In genomic region chr19:51341066-51341465, GRCh38 we compare ENCODE assay signal across 12 cellular contexts. TPM values are rescaled to one million over a fixed set of nuclear protein-coding genes. Genes with fewer than 3 reads are reported as not detected.
A peak's percentile ranks its signal among the peaks of the same experiment; 100 is the strongest.
DNase-seq lines count a peak whose midpoint lies in the region; ATAC-seq and TF ChIP-seq lines count a peak whose summit lies in the region.
"Had no signal": no experiment of that assay in that cellular context is flagged by ENCODE, and none has a peak within 500 bp of the region (broad histone marks: within the 10 kb centered on the region; RNA-seq: fewer than 3 reads in every experiment).

No MANE protein-coding gene starts in this region.

- DNase-seq in activated CD4-positive, alpha-beta T cell treated with anti-CD3 and anti-CD28 coated beads, Interleukin-2, amount 10 ng/mL, durations not matched to agents 7 days and 5 days: no peak
- no peak for DNase-seq in activated CD4-positive, alpha-beta T cell treated with anti-CD3 and anti-CD28 coated beads, Interleukin-2, amount 50 U/mL, for 4 hours
- DNase-seq in WTC11 (ENCODE audit: low spot score): no peak
- no peak for DNase-seq in esophagus squamous epithelium (lab: John Stamatoyannopoulos, UW)
- no peak for DNase-seq in progenitor cell of endocrine pancreas (ENCODE audit: low spot score, unreplicated experiment)
- no peak for DNase-seq in thyroid gland
- DNase-seq in NCI-H82 treated with DMSO at 0.1 percent for 48 hours (lab: John Stamatoyannopoulos, UW; ENCODE audit: unreplicated experiment): no peak
- no peak for DNase-seq in heart right ventricle
- DNase-seq: ACHN, brain microvascular endothelial cell, erythroblast, NCI-H146 had no signal

- H3K9me3 ChIP-seq in esophagus squamous epithelium: no peaks in the 10 kb centered on the region
- no peaks in the 10 kb centered on the region for H3K9me3 ChIP-seq in thyroid gland
- H3K9me3 ChIP-seq in heart right ventricle: no peaks in the 10 kb centered on the region

- H3K27me3 ChIP-seq in esophagus squamous epithelium (no peaks in the 10 kb centered on the region), thyroid gland (no peaks in the 10 kb centered on the region), heart right ventricle (no peaks in the 10 kb centered on the region)
- H3K27me3 ChIP-seq: brain microvascular endothelial cell had no signal

- WGBS in esophagus squamous epithelium, 2 donors: 85 to 87% methylated on average over 8 to 9 of the region's 18 CpGs
- 90 to 93% methylated on average over 15 to 18 of the region's 18 CpGs for WGBS in thyroid gland, 2 donors
- 94 to 95% methylated on average over 18 of the region's 18 CpGs for WGBS in heart right ventricle, 2 donors

- CTCF ChIA-PET in activated CD4-positive, alpha-beta T cell treated with anti-CD3 and anti-CD28 coated beads, Interleukin-2, amount 10 ng/mL, durations not matched to agents 7 days and 5 days (lab: Charles Lee): interaction anchor here (1.0 to 4.3 kb wide), 8 partner anchors 12 to 101 kb away, joined by 3 to 20 read pairs (median 4); no protein-coding TSS in a partner anchor
- CTCF ChIA-PET in WTC11 (lab: Charles Lee): interaction anchor here (0.7 to 4.6 kb wide), 10 partner anchors 23 to 320 kb away, joined by 3 to 37 read pairs (median 5); partner anchors contain the start of gene C19orf84

- POLR2A ChIA-PET in activated CD4-positive, alpha-beta T cell treated with anti-CD3 and anti-CD28 coated beads, Interleukin-2, amount 10 ng/mL, durations not matched to agents 7 days and 5 days (lab: Charles Lee): interaction anchor here (0.6 to 0.8 kb wide), 2 partner anchors 17 to 79 kb away, joined by 3 read pairs; no protein-coding TSS in a partner anchor
- POLR2A ChIA-PET in WTC11 (lab: Charles Lee): interaction anchor here (1.3 kb wide), 1 partner anchor 26 kb away, joined by 5 read pairs; no protein-coding TSS in a partner anchor

- TF ChIP-seq POLR2A in esophagus squamous epithelium (IDR thresholded peaks at IDR 0.05) (no peak), thyroid gland (IDR thresholded peaks at IDR 0.05) (no peak)

- peaks cover 8% of the 10 kb centered on the region for H3K27me3 Mint-ChIP-seq in activated CD4-positive, alpha-beta T cell treated with anti-CD3 and anti-CD28 coated beads, Interleukin-2, amount 10 ng/mL, durations not matched to agents 7 days and 5 days
- H3K27me3 Mint-ChIP-seq in WTC11 (ENCODE audit: low read depth) (peaks cover 26% of the 10 kb centered on the region), progenitor cell of endocrine pancreas (peaks cover 25% of the 10 kb centered on the region)

- H3K4me3 Mint-ChIP-seq in activated CD4-positive, alpha-beta T cell treated with anti-CD3 and anti-CD28 coated beads, Interleukin-2, amount 10 ng/mL, durations not matched to agents 7 days and 5 days: peak overlapping the region; percentile 37
- H3K4me3 Mint-ChIP-seq in WTC11 (peak overlapping the region; percentile 71), progenitor cell of endocrine pancreas (ENCODE audit: low read depth) (peak overlapping the region; percentile 40)

- peak overlapping the region; percentile 55 to 92 (median 85) for H3K27ac ChIP-seq in esophagus squamous epithelium
- no peak overlapping the region for H3K27ac ChIP-seq in thyroid gland
- H3K27ac ChIP-seq in heart right ventricle: peak overlapping the region in 1 of 10 donors; percentile 72
- H3K27ac ChIP-seq: brain microvascular endothelial cell had no signal

- H3K4me3 ChIP-seq in esophagus squamous epithelium: peak overlapping the region; percentile 49 to 85 (median 63)
- no peak overlapping the region for H3K4me3 ChIP-seq in thyroid gland (replicated peaks in 1 of 3)
- no peak overlapping the region for H3K4me3 ChIP-seq in heart right ventricle

- H3K4me1 ChIP-seq in esophagus squamous epithelium (peaks cover 11 to 69% (median 12%) of the 10 kb centered on the region in 3 donors), thyroid gland (peaks cover 9 to 14% of the 10 kb centered on the region in 2 donors), heart right ventricle (peaks cover 0 to 24% (median 19%) of the 10 kb centered on the region in 9 donors)

- no peak for ATAC-seq in WTC11
- ATAC-seq in heart right ventricle: no peak

- H3K4me1 Mint-ChIP-seq in activated CD4-positive, alpha-beta T cell treated with anti-CD3 and anti-CD28 coated beads, Interleukin-2, amount 10 ng/mL, durations not matched to agents 7 days and 5 days: peaks cover 17% of the 10 kb centered on the region
- H3K4me1 Mint-ChIP-seq in WTC11 (peaks cover 32% of the 10 kb centered on the region), progenitor cell of endocrine pancreas (ENCODE audit: low read depth) (peaks cover 5% of the 10 kb centered on the region)

- H3K36me3 ChIP-seq in esophagus squamous epithelium: peaks cover 0 to 42% (median 0%) of the 10 kb centered on the region in 3 donors
- peaks cover 0 to 4% of the 10 kb centered on the region in 2 donors for H3K36me3 ChIP-seq in thyroid gland
- peaks cover 0 to 19% (median 12%) of the 10 kb centered on the region in 9 donors for H3K36me3 ChIP-seq in heart right ventricle
- H3K36me3 ChIP-seq: brain microvascular endothelial cell had no signal

- TF ChIP-seq CTCF in WTC11 (IDR thresholded peaks at IDR 0.05) (no peak), esophagus squamous epithelium (IDR thresholded peaks at IDR 0.05) (no peak), progenitor cell of endocrine pancreas (IDR thresholded peaks at IDR 0.05; ENCODE audit: unreplicated experiment) (no peak), thyroid gland (IDR thresholded peaks at IDR 0.05) (no peak), heart right ventricle (IDR thresholded peaks at IDR 0.05) (no peak)

- H3K27ac Mint-ChIP-seq in activated CD4-positive, alpha-beta T cell treated with anti-CD3 and anti-CD28 coated beads, Interleukin-2, amount 10 ng/mL, durations not matched to agents 7 days and 5 days: no peak overlapping the region
- H3K27ac Mint-ChIP-seq in WTC11 (no peak overlapping the region), progenitor cell of endocrine pancreas (peak overlapping the region; percentile 29)

- intact Hi-C loops in esophagus squamous epithelium (cut with DNase I): no loop called here
- intact Hi-C loops in thyroid gland (cut with DNase I): loop anchor here (10.0 kb wide), 1 partner anchor 54 kb away; the partner anchor contains the start of gene C19orf84
- intact Hi-C loops in heart right ventricle (cut with DNase I): loop anchor here in 2 of 10 donors (2.0 to 10.0 kb wide), 2 partner anchors 98 to 314 kb away; no protein-coding TSS in a partner anchor

- no peaks in the 10 kb centered on the region for H3K9me3 Mint-ChIP-seq in activated CD4-positive, alpha-beta T cell treated with anti-CD3 and anti-CD28 coated beads, Interleukin-2, amount 10 ng/mL, durations not matched to agents 7 days and 5 days
- H3K9me3 Mint-ChIP-seq in WTC11: no peaks in the 10 kb centered on the region
- no peaks in the 10 kb centered on the region for H3K9me3 Mint-ChIP-seq in progenitor cell of endocrine pancreas (ENCODE audit: low read depth)

- H3K36me3 Mint-ChIP-seq in activated CD4-positive, alpha-beta T cell treated with anti-CD3 and anti-CD28 coated beads, Interleukin-2, amount 10 ng/mL, durations not matched to agents 7 days and 5 days (ENCODE audit: low read depth): peaks cover 7% of the 10 kb centered on the region
- peaks cover 11% of the 10 kb centered on the region for H3K36me3 Mint-ChIP-seq in WTC11
- H3K36me3 Mint-ChIP-seq in progenitor cell of endocrine pancreas (ENCODE audit: insufficient read depth): peaks cover 7% of the 10 kb centered on the region

TF ChIP-seq in WTC11, 78 proteins besides CTCF, POLR2A, EP300 and RAD21 (continues in another document):
- TF ChIP-seq ZNF416 (CRISPR knock-in tag; IDR thresholded peaks at IDR 0.05): no peak

RNA-seq across cellular contexts. Expression of gene VSIG10L, which starts 0.9 kb away (rescaled TPM):
- total RNA-seq in activated CD4-positive, alpha-beta T cell treated with anti-CD3 and anti-CD28 coated beads, Interleukin-2, amount 10 ng/mL, durations not matched to agents 7 days and 5 days: 1 to 10 TPM in 1 of 2 experiments, under 1 TPM in 1; 0.99 to 1.2 TPM
- total RNA-seq in WTC11 (2021) (11.6 to 14.1 TPM (median 14.1 TPM) in 3 replicates), esophagus squamous epithelium (100 to 1,000 TPM in 1 of 4 donors, 10 to 100 TPM in 3; 36.4 to 201 (median 50.6) TPM), progenitor cell of endocrine pancreas (6.3 and 7.0 TPM in 2 replicates), thyroid gland (under 1 TPM; 0.21 to 0.56 (median 0.28) TPM), heart right ventricle (1 to 10 TPM in 1 of 10 donors, under 1 TPM in 9; 0.33 to 1.3 (median 0.45) TPM)
- 1 to 10 TPM; 1.6 TPM for polyA plus RNA-seq in heart right ventricle

RNA-seq across cellular contexts. Expression of gene ETFB, which starts 25.1 kb away (rescaled TPM):
- total RNA-seq in activated CD4-positive, alpha-beta T cell treated with anti-CD3 and anti-CD28 coated beads, Interleukin-2, amount 10 ng/mL, durations not matched to agents 7 days and 5 days: 100 to 1,000 TPM; 108 to 132 TPM
- total RNA-seq in WTC11 (2021): 60.6 to 63.8 TPM (median 62.1 TPM) in 3 replicates
- total RNA-seq in esophagus squamous epithelium: 100 to 1,000 TPM; 104 to 215 (median 157) TPM
- 63.2 and 69.5 TPM in 2 replicates for total RNA-seq in progenitor cell of endocrine pancreas
- total RNA-seq in thyroid gland: 100 to 1,000 TPM in 2 of 4 donors, 10 to 100 TPM in 2; 73.1 to 177 (median 129) TPM
- total RNA-seq in heart right ventricle: 100 to 1,000 TPM; 220 to 444 (median 318) TPM
- polyA plus RNA-seq in heart right ventricle: 100 to 1,000 TPM; 396 to 542 TPM

RNA-seq across cellular contexts. Expression of gene CLDND2, which starts 27.7 kb away (rescaled TPM):
- total RNA-seq in activated CD4-positive, alpha-beta T cell treated with anti-CD3 and anti-CD28 coated beads, Interleukin-2, amount 10 ng/mL, durations not matched to agents 7 days and 5 days: 1 to 10 TPM; 3.1 to 3.3 TPM
- total RNA-seq in WTC11 (2021) (1.7 to 2.1 TPM (median 1.9 TPM) in 3 replicates), esophagus squamous epithelium (not detected), progenitor cell of endocrine pancreas (0.73 and 1.4 TPM in 2 replicates), thyroid gland (not detected), heart right ventricle (1 to 10 TPM in 9 of 10 donors, not detected in 1; 1.4 to 2.2 (median 1.6) TPM)
- polyA plus RNA-seq in heart right ventricle: 1 to 10 TPM in 1 of 2 donors, not detected in 1; 1.2 TPM

RNA-seq across cellular contexts. Expression of gene IGLON5, which starts 29.6 kb away (rescaled TPM):
- not detected for total RNA-seq in activated CD4-positive, alpha-beta T cell treated with anti-CD3 and anti-CD28 coated beads, Interleukin-2, amount 10 ng/mL, durations not matched to agents 7 days and 5 days
- total RNA-seq in WTC11 (2021) (41.2 to 64.1 TPM (median 60.2 TPM) in 3 replicates), esophagus squamous epithelium (not detected), progenitor cell of endocrine pancreas (44.8 and 44.9 TPM in 2 replicates), thyroid gland (under 1 TPM in 1 of 4 donors, not detected in 3; 0.54 TPM), heart right ventricle (under 1 TPM in 1 of 10 donors, not detected in 9; 0.19 TPM)
- polyA plus RNA-seq in heart right ventricle: under 1 TPM in 1 of 2 donors, not detected in 1; 0.14 TPM

RNA-seq across cellular contexts. Expression of gene NKG7, which starts 31.4 kb away (rescaled TPM):
- total RNA-seq in activated CD4-positive, alpha-beta T cell treated with anti-CD3 and anti-CD28 coated beads, Interleukin-2, amount 10 ng/mL, durations not matched to agents 7 days and 5 days: 10 to 100 TPM; 67.2 to 71.7 TPM
- total RNA-seq in WTC11 (2021): 0.53 to 0.63 TPM in 2 of 3 replicates, not detected in the other
- total RNA-seq in esophagus squamous epithelium: 1 to 10 TPM in 2 of 4 donors, under 1 TPM in 1, not detected in 1; 0.50 to 2.5 (median 2.2) TPM
- total RNA-seq in progenitor cell of endocrine pancreas: not detected in 2 replicates
- total RNA-seq in thyroid gland: 1 to 10 TPM in 1 of 4 donors, under 1 TPM in 1, not detected in 2; 0.54 to 2.2 TPM
- total RNA-seq in heart right ventricle: 10 to 100 TPM in 1 of 10 donors, 1 to 10 TPM in 6, under 1 TPM in 3; 0.47 to 23.1 (median 2.2) TPM
- polyA plus RNA-seq in heart right ventricle: 1 to 10 TPM; 2.0 to 3.1 TPM

Comparison
In these comparisons a context has a peak if more than half of its experiments do, and no peak if none do; other contexts are left out.
1. H3K27ac ChIP-seq: peak in esophagus squamous epithelium (4 of 4); none in thyroid gland (0 of 3).
2. H3K4me3 ChIP-seq: peak in esophagus squamous epithelium (4 of 4); none in thyroid gland (0 of 3) and heart right ventricle (0 of 10).
3. Peak in every context shown above with its lines, with median percentiles within 50 percentile points of each other: H3K4me3 Mint-ChIP-seq.